Comparison of ENCODE assay signal across 8 cellular contexts in genomic region chr2:224038049-224038829, GRCh38. TPM values are rescaled to one million over a fixed set of nuclear protein-coding genes. Genes with fewer than 3 reads are reported as not detected.
DNase-seq lines count a peak whose midpoint lies in the region; ATAC-seq and TF ChIP-seq lines count a peak whose summit lies in the region.

No MANE protein-coding gene starts in this region.

- ATAC-seq in stimulated activated naive CD8-positive, alpha-beta T cell treated with anti-CD3 and anti-CD28 coated beads, Interleukin-15, amount 100 ng/mL, for 72 hours: peak; percentile 74

- H3K9me2 ChIP-seq in GM23248 (ENCODE audit: insufficient read depth) (no peaks in the 10 kb centered on the region), MM.1S (replicated peaks; ENCODE audit: insufficient read depth, low read length) (no peaks in the 10 kb centered on the region)

- H2AFZ ChIP-seq in GM23248 (peak overlapping the region; percentile 49), MM.1S (ENCODE audit: low read length) (peak overlapping the region; percentile 46)

- H4K20me1 ChIP-seq in GM23248 (ENCODE audit: insufficient read depth) (peaks cover 18% of the 10 kb centered on the region), MM.1S (ENCODE audit: insufficient read depth, low read length) (no peaks in the 10 kb centered on the region)

- 5 to 6% methylated on average over 33 of the region's 36 CpGs for WGBS in GM23248 (ENCODE audit: low coverage in 1 of 2, low lambda C conversion rate in 2 of 2, missing lambda C conversion rate in 2 of 2), 2 experiments

- peaks cover 35% of the 10 kb centered on the region for H3K27me3 Mint-ChIP-seq in stimulated activated naive CD8-positive, alpha-beta T cell treated with anti-CD3 and anti-CD28 coated beads, Interleukin-15, amount 100 ng/mL, for 72 hours

- H3K79me2 ChIP-seq in GM23248 (ENCODE audit: insufficient read depth) (peaks cover 54% of the 10 kb centered on the region), MM.1S (ENCODE audit: low read length) (peaks cover 29% of the 10 kb centered on the region)

- H3K4me2 ChIP-seq in GM23248 (ENCODE audit: unreplicated experiment) (peak overlapping the region; percentile 75), MM.1S (ENCODE audit: low read depth, low read length) (peak overlapping the region; percentile 93)

- peak overlapping the region; percentile 89 to 97 for H3K4me3 Mint-ChIP-seq in stimulated activated naive CD8-positive, alpha-beta T cell treated with anti-CD3 and anti-CD28 coated beads, Interleukin-15, amount 100 ng/mL, for 72 hours

- peaks cover 15% of the 10 kb centered on the region for H3K36me3 ChIP-seq in GM23248 (ENCODE audit: low read depth)
- H3K36me3 ChIP-seq in MM.1S (replicated peaks; ENCODE audit: insufficient read depth, low read length): no peaks in the 10 kb centered on the region
- no peaks in the 10 kb centered on the region for H3K36me3 ChIP-seq in mucosa of stomach (ENCODE audit: control insufficient read depth, insufficient read depth, low read length)

- H3K27me3 ChIP-seq in GM23248 (replicated peaks; ENCODE audit: insufficient read depth) (no peaks in the 10 kb centered on the region), MM.1S (replicated peaks; ENCODE audit: insufficient read depth, low read length) (no peaks in the 10 kb centered on the region), mucosa of stomach (ENCODE audit: control insufficient read depth, insufficient read depth, low read length) (peaks cover 40% of the 10 kb centered on the region)

- H3K4me3 ChIP-seq in GM08714 (ENCODE audit: low read length) (peak overlapping the region; percentile 63), GM23248 (peak overlapping the region; percentile 93), MM.1S (ENCODE audit: low read length) (peak overlapping the region; percentile 69), mucosa of stomach (ENCODE audit: low read length) (no peak overlapping the region)

- H3K4me1 ChIP-seq in GM23248 (ENCODE audit: insufficient read depth) (peaks cover 23% of the 10 kb centered on the region; the same call in 1 of the 2 replicates), MM.1S (ENCODE audit: low read length) (peaks cover 8% of the 10 kb centered on the region), mucosa of stomach (ENCODE audit: control insufficient read depth, insufficient read depth, low read length) (peaks cover 3% of the 10 kb centered on the region)

- H3K9me3 ChIP-seq in GM23248 (ENCODE audit: low read depth) (no peaks in the 10 kb centered on the region), MM.1S (replicated peaks; ENCODE audit: insufficient read depth, low read length) (no peaks in the 10 kb centered on the region), mucosa of stomach (ENCODE audit: control insufficient read depth, low read length) (no peaks in the 10 kb centered on the region)

- H3F3A ChIP-seq in GM23248 (ENCODE audit: insufficient read depth): peaks cover 67% of the 10 kb centered on the region
- peaks cover 20% of the 10 kb centered on the region for H3F3A ChIP-seq in MM.1S (ENCODE audit: insufficient read depth, low read length)

- H3K27ac Mint-ChIP-seq in stimulated activated naive CD8-positive, alpha-beta T cell treated with anti-CD3 and anti-CD28 coated beads, Interleukin-15, amount 100 ng/mL, for 72 hours: peak overlapping the region; percentile 65 to 83

- no peak for TF ChIP-seq CTCF in MM.1S (IDR thresholded peaks at IDR 0.05; ENCODE audit: low read length)

- peaks cover 44% of the 10 kb centered on the region for H3K4me1 Mint-ChIP-seq in stimulated activated naive CD8-positive, alpha-beta T cell treated with anti-CD3 and anti-CD28 coated beads, Interleukin-15, amount 100 ng/mL, for 72 hours

- peak; percentile 70 for DNase-seq in GM23248
- DNase-seq in MM.1S: peak; percentile 72
- peak; percentile 56 to 63 for DNase-seq in activated CD4-positive, alpha-beta T cell treated with anti-CD3 and anti-CD28 coated beads, Interleukin-2, amount 50 U/mL, for 48 hours
- DNase-seq in epithelial cell of prostate (ENCODE audit: low read depth, low spot score): no peak
- peak; percentile 60 to 70 for DNase-seq in stimulated activated naive CD8-positive, alpha-beta T cell treated with anti-CD3 and anti-CD28 coated beads, Interleukin-15, amount 100 ng/mL, for 72 hours
- no peak for DNase-seq in mesenteric fat pad (ENCODE audit: low spot score)

- in situ Hi-C loops in GM23248 (cut with MboI): no loop called here

- H3K9me3 Mint-ChIP-seq in stimulated activated naive CD8-positive, alpha-beta T cell treated with anti-CD3 and anti-CD28 coated beads, Interleukin-15, amount 100 ng/mL, for 72 hours: no peaks in the 10 kb centered on the region

- H3K27ac ChIP-seq in GM23248: 0 out of 2 replicates have a peak overlapping the region, but pooled peaks have one; percentile 3
- H3K27ac ChIP-seq in MM.1S (ENCODE audit: low read length): peak overlapping the region; percentile 21; the same call in 1 of the 2 replicates
- peak overlapping the region; percentile 49 for H3K27ac ChIP-seq in epithelial cell of prostate

- H3K9ac ChIP-seq in GM23248 (peak overlapping the region; percentile 68), MM.1S (ENCODE audit: low read length) (peak overlapping the region; percentile 26; the same call in 1 of the 2 replicates), mucosa of stomach (ENCODE audit: low read length) (peak overlapping the region; percentile 37)

RNA-seq across cellular contexts. Expression of gene SERPINE2, which starts 0.8 kb away (rescaled TPM):
- total RNA-seq in GM23248 (2014; rRNA removed; shearing (Covaris generic)): 1,671 and 1,864 TPM in 2 replicates
- 5,355 and 5,534 TPM in 2 replicates for polyA plus RNA-seq in GM23248 (2016; fragmentation: Nextera tagmentation; extraction: Ambion mirVana)
- total RNA-seq in mesenteric fat pad: 56.4 TPM

Comparison
In these comparisons a context has a peak if more than half of its experiments do, and no peak if none do; other contexts are left out.
1. DNase-seq: peak in GM23248 (single experiment), MM.1S (single experiment), activated CD4-positive, alpha-beta T cell treated with anti-CD3 and anti-CD28 coated beads, Interleukin-2, amount 50 U/mL, for 48 hours (2 of 2) and stimulated activated naive CD8-positive, alpha-beta T cell treated with anti-CD3 and anti-CD28 coated beads, Interleukin-15, amount 100 ng/mL, for 72 hours (2 of 2); none in epithelial cell of prostate (single experiment) and mesenteric fat pad (single experiment).
2. RNA of gene SERPINE2, which starts 0.8 kb away (total RNA-seq): 1,671 to 1,864 TPM in GM23248; 56.4 TPM in mesenteric fat pad (single experiment); every median in the first group is over 10 times any median in the second.
3. Peak in every context shown above with its lines, with median percentiles within 50 percentile points of each other: H3K27ac ChIP-seq and H3K9ac ChIP-seq.